In the genomic region with DNA sequence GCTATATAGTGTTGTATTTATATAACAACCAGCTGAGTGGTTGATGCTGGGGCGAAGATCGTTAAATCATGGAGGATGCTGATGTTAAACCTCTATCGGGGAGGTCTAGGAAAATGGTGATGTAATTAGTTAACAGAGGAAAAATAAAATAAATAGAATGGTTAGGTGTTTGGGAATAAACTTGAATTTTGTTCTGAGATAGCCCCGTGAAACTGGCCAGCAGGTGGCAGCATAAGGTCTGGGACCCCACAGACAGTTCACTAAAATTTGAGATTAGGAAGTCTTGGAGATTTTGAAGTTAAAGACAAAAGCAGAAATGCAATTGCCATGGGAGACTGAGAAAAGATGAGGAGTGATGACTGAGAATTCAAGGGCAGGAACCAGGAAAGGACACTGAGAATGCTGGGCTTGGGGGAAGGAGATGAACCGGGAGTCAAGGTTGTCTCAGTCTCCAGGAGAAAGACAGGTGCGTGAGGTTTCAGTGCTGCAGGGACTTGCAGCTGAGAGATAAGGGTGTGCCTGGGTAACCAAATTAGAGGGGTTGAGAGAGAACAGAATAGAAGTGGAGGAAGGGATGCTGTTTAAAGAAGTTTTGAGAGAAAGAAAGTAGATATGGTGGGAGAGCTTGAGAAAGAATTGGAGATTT, we compare ENCODE assay signal across 7 cellular contexts.
DNase-seq lines count a peak whose midpoint lies in the region; TF ChIP-seq lines count a peak whose summit lies in the region.
"Not testable (repeated sequence)": the region's sequence is repeated elsewhere in the genome, so short reads cannot be mapped to it uniquely, and the experiment has no call there.

No MANE protein-coding gene starts in this region.

- peak; percentile 53 for TF ChIP-seq CTCF in GM10248 (IDR thresholded peaks at IDR 0.05; ENCODE audit: control extremely low read depth, extremely low read depth, low read depth, missing control alignments)
- TF ChIP-seq CTCF in hepatocyte (IDR thresholded peaks at IDR 0.05; ENCODE audit: poor library complexity), result peak; percentile 61
- TF ChIP-seq CTCF in prostate gland (IDR thresholded peaks at IDR 0.05), result peak in 1 of 4 experiments; percentile 50

- POLR2A ChIA-PET in GM10248 (lab: Yijun Ruan, JAX), result not testable (repeated sequence)

- H3K4me2 ChIP-seq in hepatocyte, result not testable (repeated sequence)

- CTCF ChIA-PET in GM10248 (lab: Yijun Ruan, JAX), result interaction anchor here (1.0 to 1.8 kb wide), 3 partner anchors 9 to 218 kb away, joined by 3 to 4 read pairs (median 4); no protein-coding TSS in a partner anchor

- WGBS in hepatocyte (ENCODE audit: low lambda C conversion rate, missing lambda C conversion rate), result 19% methylated on average over 6 of the region's 6 CpGs
- WGBS in prostate gland, result 27% methylated on average over 6 of the region's 6 CpGs

- intact Hi-C loops in prostate gland (cut with DNase I), result not testable (repeated sequence)

- H3K9me2 ChIP-seq in hepatocyte (replicated peaks; ENCODE audit: insufficient read depth), result not testable (repeated sequence)

- H3K9ac ChIP-seq in NT2/D1 (ENCODE audit: insufficient read length, low read depth), result not testable (repeated sequence)

- H3K4me1 ChIP-seq in NT2/D1 (ENCODE audit: insufficient read depth, insufficient read length); hepatocyte (ENCODE audit: insufficient read depth); prostate gland (replicated peaks): not testable (repeated sequence)

- not testable (repeated sequence) for H4K20me1 ChIP-seq in hepatocyte (ENCODE audit: insufficient read depth, poor library complexity, severe bottlenecking)

- not testable (repeated sequence) for H3K27me3 ChIP-seq in NT2/D1 (ENCODE audit: insufficient read depth, insufficient read length); hepatocyte; prostate gland (replicated peaks; ENCODE audit: insufficient read depth)

- not testable (repeated sequence) for H3K4me3 ChIP-seq in NT2/D1 (ENCODE audit: insufficient read length, low read depth); hepatocyte; prostate gland

- TF ChIP-seq POLR2A in prostate gland (IDR thresholded peaks at IDR 0.05), result not testable (repeated sequence)

- H3K79me2 ChIP-seq in hepatocyte, result not testable (repeated sequence)

- H3K36me3 ChIP-seq in NT2/D1 (ENCODE audit: insufficient read depth, insufficient read length, low read length); hepatocyte (replicated peaks; ENCODE audit: insufficient read depth, low read depth); prostate gland: not testable (repeated sequence)

- not testable (repeated sequence) for H3K27ac ChIP-seq in hepatocyte, prostate gland

- not testable (repeated sequence) for H3K9me3 ChIP-seq in NT2/D1 (ENCODE audit: insufficient read depth, low read length); hepatocyte (ENCODE audit: low read depth); prostate gland

- H2AFZ ChIP-seq in hepatocyte, result not testable (repeated sequence)

- DNase-seq in GM10248 (ENCODE audit: extremely low spot score), result not testable (repeated sequence)
- peak; percentile 1 for DNase-seq in HK-2 (ENCODE audit: unreplicated experiment)
- peak; percentile 6 for DNase-seq in NT2/D1 (ENCODE audit: low read depth, low spot score)
- peak; percentile 44 to 55 for DNase-seq in activated CD4-positive, alpha-beta T cell treated with anti-CD3 and anti-CD28 coated beads, Interleukin-2, amount 50 U/mL, for 48 hours
- DNase-seq in cerebellar cortex (ENCODE audit: low spot score), result peak; percentile 23
- peak; percentile 10 for DNase-seq in hepatocyte (ENCODE audit: low spot score)
- peak; percentile 13 for DNase-seq in prostate gland (ENCODE audit: low spot score)
